ENCODE assay signal across 27 cellular contexts in genomic region chr19:7730286-7731217, GRCh38. TPM values are rescaled to one million over a fixed set of nuclear protein-coding genes. Genes with fewer than 3 reads are reported as not detected.
DNase-seq lines count a peak whose midpoint lies in the region; ATAC-seq and TF ChIP-seq lines count a peak whose summit lies in the region.
"Had no signal": no experiment of that assay in that cellular context is flagged by ENCODE, and none has a peak within 500 bp of the region (broad histone marks: within the 10 kb centered on the region; RNA-seq: fewer than 3 reads in every experiment).

No MANE protein-coding gene starts in this region.

- peaks cover 0 to 7% of the 10 kb centered on the region in 2 donors for H3K36me3 Mint-ChIP-seq in naive B cell
- H3K36me3 Mint-ChIP-seq: activated naive CD4-positive, alpha-beta T cell treated with anti-CD3 and anti-CD28 coated beads, Interleukin-2, amount 50 U/mL, for 24 hours; type B pancreatic cell had no signal

- no peak overlapping the region for H3K4me3 ChIP-seq in A673 (ENCODE audit: low read depth, low read length, poor library complexity, severe bottlenecking)
- H3K4me3 ChIP-seq: BLaER1 treated with 17β-estradiol and CSF1 and Interleukin-3, amounts not matched to agents 10 nM and 100 nM; colonic mucosa; PC-9; SJSA1 had no signal

- H3K27me3 Mint-ChIP-seq in naive B cell = peaks cover 10 to 40% (median 33%) of the 10 kb centered on the region in 3 donors

- no peaks in the 10 kb centered on the region for H3K36me3 ChIP-seq in A673 (ENCODE audit: insufficient read depth, low read length, poor library complexity, severe bottlenecking)
- H3K36me3 ChIP-seq: BLaER1 treated with 17β-estradiol and CSF1 and Interleukin-3, amounts not matched to agents 10 nM and 100 nM; colonic mucosa; SJSA1 had no signal

- H3K4me1 ChIP-seq in A673 (ENCODE audit: insufficient read depth, low read length, poor library complexity, severe bottlenecking) = no peaks in the 10 kb centered on the region
- H3K4me1 ChIP-seq: colonic mucosa, SJSA1 had no signal

- peaks cover 0 to 5% (median 0%) of the 10 kb centered on the region in 7 donors for H3K9me3 Mint-ChIP-seq in naive B cell
- H3K9me3 Mint-ChIP-seq: activated naive CD4-positive, alpha-beta T cell treated with anti-CD3 and anti-CD28 coated beads, Interleukin-2, amount 50 U/mL, for 24 hours; T-helper 1 cell treated with Interleukin-12 subunit alpha and Interleukin-12 subunit beta and Interleukin-4 antibody, amounts not matched to agents 30 μg/mL and 1 μg/mL, for 36 hours; type B pancreatic cell had no signal

- DNase-seq in Right ventricle myocardium inferior (ENCODE audit: missing footprints) (no peak), left ventricle myocardium superior (no peak), naive B cell (no peak), A673 (ENCODE audit: low spot score) (no peak), cerebellum (ENCODE audit: low spot score) (no peak), NCI-H1105 treated with DMSO at 0.1 percent for 48 hours (lab: John Stamatoyannopoulos, UW) (no peak), AG08396 (ENCODE audit: low spot score) (no peak)
- DNase-seq: activated CD8-positive, alpha-beta memory T cell treated with anti-CD3 and anti-CD28 coated beads for 24 hours; activated T-cell treated with anti-CD3 and anti-CD28 coated beads, Interleukin-2, amount 50 U/mL, for 48 hours; colonic mucosa; left cardiac atrium; NCI-H1417 treated with DMSO at 0.1 percent for 48 hours; NCI-H748 treated with DMSO at 0.1 percent for 48 hours; PC-9; stimulated activated CD4-positive, alpha-beta T cell treated with anti-CD3 and anti-CD28 coated beads, Interleukin-15, amount 100 ng/mL, for 24 hours had no signal

- no TSS peak for BruUV-seq in A673 (replicated peaks; lab: Mats Ljungman, UMichigan)

- CTCF ChIA-PET in A673 (lab: Charles Lee) = no interaction called here

- H3K9me3 ChIP-seq in A673 (ENCODE audit: low read depth, low read length, poor library complexity, severe bottlenecking) = no peaks in the 10 kb centered on the region
- H3K9me3 ChIP-seq: colonic mucosa, SJSA1 had no signal

- ATAC-seq in Right ventricle myocardium inferior (peak; percentile 7), left ventricle myocardium superior (no peak), esophagus mucosa (peak; percentile 21), naive B cell (ENCODE audit: low read depth in 2 of 2) (peak; percentile 22 to 24)
- ATAC-seq: stimulated activated naive CD8-positive, alpha-beta T cell treated with anti-CD3 and anti-CD28 coated beads, Interleukin-15, Interleukin-2, amounts not matched to agents 100 U/mL and 50 U/mL, for 24 hours had no signal

- no peak overlapping the region for H3K27ac ChIP-seq in A673 (ENCODE audit: low read depth, low read length, poor library complexity, severe bottlenecking)
- H3K27ac ChIP-seq: BLaER1 treated with 17β-estradiol and CSF1 and Interleukin-3, amounts not matched to agents 10 nM and 100 nM; colonic mucosa; PC-9; SJSA1 had no signal

- POLR2A ChIA-PET in A673 (lab: Charles Lee; ENCODE audit: low non-redundant PET) = no interaction called here

- peak overlapping the region in 3 of 6 donors; percentile 47 to 80 (median 76) for H3K27ac Mint-ChIP-seq in naive B cell
- H3K27ac Mint-ChIP-seq: activated naive CD4-positive, alpha-beta T cell treated with anti-CD3 and anti-CD28 coated beads, Interleukin-2, amount 50 U/mL, for 24 hours; T-helper 1 cell treated with Interleukin-12 subunit alpha and Interleukin-12 subunit beta and Interleukin-4 antibody, amounts not matched to agents 30 μg/mL and 1 μg/mL, for 36 hours; type B pancreatic cell had no signal

- peak overlapping the region; percentile 70 to 94 (median 84) for H3K4me3 Mint-ChIP-seq in naive B cell
- H3K4me3 Mint-ChIP-seq: T-helper 1 cell treated with Interleukin-12 subunit alpha and Interleukin-12 subunit beta and Interleukin-4 antibody, amounts not matched to agents 30 μg/mL and 1 μg/mL, for 36 hours; type B pancreatic cell had no signal

- intact Hi-C loops in Right ventricle myocardium inferior (cut with DNase I) (no loop called here), left ventricle myocardium superior (cut with micrococcal nuclease) (no loop called here), A673 (cut with micrococcal nuclease; ENCODE audit: unreplicated experiment) (no loop called here)

- peaks cover 65% of the 10 kb centered on the region for H3K27me3 ChIP-seq in A673 (replicated peaks; ENCODE audit: insufficient read depth, low read depth, low read length, poor library complexity)

- peaks cover 37 to 56% (median 48%) of the 10 kb centered on the region in 3 donors for H3K4me1 Mint-ChIP-seq in naive B cell

- no peak for TF ChIP-seq CTCF in A673 (conservative IDR thresholded peaks at IDR 0.05; ENCODE audit: low read depth, low read length)

RNA-seq across cellular contexts. Expression of gene CLEC4G, which starts 1.4 kb away (rescaled TPM):
- total RNA-seq in Right ventricle myocardium inferior (2.2 TPM), left ventricle myocardium superior (0.42 TPM), esophagus mucosa (not detected), A673 (2021) (not detected in 2 replicates), cerebellum (0.73 TPM)
- 1 to 10 TPM; 1.4 to 3.2 (median 1.8) TPM for polyA plus RNA-seq in naive B cell (ENCODE audit: low read depth in 6 of 6)
- total RNA-seq: A172, fibroblast of villous mesenchyme, G401, H4, PC-9, renal cortical epithelial cell, SJSA1 had no signal

RNA-seq across cellular contexts. Expression of gene CD209, which starts 16.8 kb away (rescaled TPM):
- total RNA-seq in Right ventricle myocardium inferior (15.6 TPM), left ventricle myocardium superior (10.0 TPM), esophagus mucosa (0.32 TPM), A673 (2021) (not detected in 2 replicates), cerebellum (0.73 TPM)
- not detected for polyA plus RNA-seq in naive B cell (ENCODE audit: low read depth in 6 of 6)
- total RNA-seq: A172, fibroblast of villous mesenchyme, G401, PC-9, SJSA1 had no signal

RNA-seq across cellular contexts. Expression of gene FCER2, which starts 28.6 kb away (rescaled TPM):
- 0.30 TPM for total RNA-seq in Right ventricle myocardium inferior
- total RNA-seq in left ventricle myocardium superior = 0.17 TPM
- 0.20 TPM for total RNA-seq in esophagus mucosa
- 100 to 1,000 TPM; 613 to 938 (median 691) TPM for polyA plus RNA-seq in naive B cell (ENCODE audit: low read depth in 6 of 6)
- not detected in 2 replicates for total RNA-seq in A673 (2021)
- 0.18 TPM for total RNA-seq in cerebellum
- total RNA-seq: A172, fibroblast of villous mesenchyme, G401, H4, PC-9, renal cortical epithelial cell, SJSA1 had no signal

RNA-seq across cellular contexts. Expression of gene CLEC4M, which starts 32.5 kb away (rescaled TPM):
- total RNA-seq in Right ventricle myocardium inferior (not detected), left ventricle myocardium superior (not detected), esophagus mucosa (not detected), A673 (2021) (not detected in 2 replicates), cerebellum (not detected)
- polyA plus RNA-seq in naive B cell (ENCODE audit: low read depth in 6 of 6) = under 1 TPM in 3 of 6 donors, not detected in 3; 0.17 to 0.41 (median 0.21) TPM
- total RNA-seq: colonic mucosa, fibroblast of villous mesenchyme, G401, H4, PC-9, renal cortical epithelial cell, SJSA1 had no signal

RNA-seq across cellular contexts. Expression of gene TRAPPC5, which starts 49.9 kb away (rescaled TPM):
- 139 TPM for total RNA-seq in Right ventricle myocardium inferior
- total RNA-seq in left ventricle myocardium superior = 111 TPM
- total RNA-seq in esophagus mucosa = 127 TPM
- polyA plus RNA-seq in naive B cell (ENCODE audit: low read depth in 6 of 6) = 100 to 1,000 TPM; 171 to 260 (median 224) TPM
- 105 and 107 TPM in 2 replicates for total RNA-seq in A673 (2021)
- total RNA-seq in cerebellum = 14.5 TPM
